ENCODE assay signal across 9 cellular contexts in genomic region chr6:127606131-127606562, GRCh38. TPM values are rescaled to one million over a fixed set of nuclear protein-coding genes. Genes with fewer than 3 reads are reported as not detected.
A peak's percentile ranks its signal among the peaks of the same experiment; 100 is the strongest.
DNase-seq lines count a peak whose midpoint lies in the region; TF ChIP-seq lines count a peak whose summit lies in the region.
"Had no signal": no experiment of that assay in that cellular context is flagged by ENCODE, and none has a peak within 500 bp of the region (broad histone marks: within the 10 kb centered on the region; RNA-seq: fewer than 3 reads in every experiment).

No MANE protein-coding gene starts in this region.

- H4K20me1 ChIP-seq in Karpas-422 (ENCODE audit: insufficient read depth, low read depth, low read length), result no peaks in the 10 kb centered on the region

- DNase-seq in Caki2 (ENCODE audit: low read depth) (peak; percentile 72), Karpas-422 (peak; percentile 42), SHP77 (lab: John Stamatoyannopoulos, UW) (peak; percentile 57 to 65), iPS DF 19.7 (ENCODE audit: low read depth, low spot score) (peak; percentile 12), CD14-positive monocyte (ENCODE audit: low spot score) (no peak), activated gamma-delta T cell (lab: John Stamatoyannopoulos, UW) (no peak), vagina (ENCODE audit: extremely low spot score in 2 of 2) (no peak)
- DNase-seq in stimulated activated CD4-positive, alpha-beta T cell treated with anti-CD3 and anti-CD28 coated beads, Interleukin-1b, Interleukin-23, amount 100 ng/mL, for 48 hours, result no peak

- H3K9me2 ChIP-seq in Karpas-422 (replicated peaks; ENCODE audit: insufficient read depth, low read length), result no peaks in the 10 kb centered on the region

- H3K9ac ChIP-seq in Karpas-422 (ENCODE audit: low read length), result no peak overlapping the region

- H3K27me3 Mint-ChIP-seq in CD14-positive monocyte (ENCODE audit: low read depth in 3 of 3), result peaks cover 0 to 4% (median 0%) of the 10 kb centered on the region in 3 donors
- H3K27me3 Mint-ChIP-seq: dendritic cell treated with granulocyte-macrophage colony-stimulating factor and Interleukin-4, amounts not matched to agents 40 ng/mL and 50 ng/mL, for 4 days had no signal

- H3K9me3 ChIP-seq in Karpas-422 (ENCODE audit: low read length), result no peaks in the 10 kb centered on the region
- H3K9me3 ChIP-seq in vagina, result no peaks in the 10 kb centered on the region

- H3K4me3 Mint-ChIP-seq in CD14-positive monocyte, result no peak overlapping the region
- H3K4me3 Mint-ChIP-seq: dendritic cell treated with granulocyte-macrophage colony-stimulating factor and Interleukin-4, amounts not matched to agents 40 ng/mL and 50 ng/mL, for 4 days had no signal

- H3K36me3 ChIP-seq in Karpas-422 (ENCODE audit: insufficient read depth, low read length), result no peaks in the 10 kb centered on the region
- no peaks in the 10 kb centered on the region for H3K36me3 ChIP-seq in vagina

- intact Hi-C loops in CD14-positive monocyte (cut with micrococcal nuclease) (no loop called here), vagina (cut with DNase I) (no loop called here)

- no peak overlapping the region for H3K4me3 ChIP-seq in Karpas-422 (ENCODE audit: low read length)
- no peak overlapping the region for H3K4me3 ChIP-seq in vagina

- TF ChIP-seq CTCF in CD14-positive monocyte (IDR thresholded peaks at IDR 0.05) (no peak), vagina (IDR thresholded peaks at IDR 0.05) (no peak)

- H3K27ac Mint-ChIP-seq in CD14-positive monocyte, result no peak overlapping the region
- H3K27ac Mint-ChIP-seq: dendritic cell treated with granulocyte-macrophage colony-stimulating factor and Interleukin-4, amounts not matched to agents 40 ng/mL and 50 ng/mL, for 4 days had no signal

- no peaks in the 10 kb centered on the region for H3K79me2 ChIP-seq in Karpas-422 (ENCODE audit: low read length)

- no peak for TF ChIP-seq POLR2A in vagina (IDR thresholded peaks at IDR 0.05)

- H3K4me1 Mint-ChIP-seq in CD14-positive monocyte, result no peaks in the 10 kb centered on the region

- H3K4me1 ChIP-seq in Karpas-422 (ENCODE audit: low read length) (no peaks in the 10 kb centered on the region), vagina (no peaks in the 10 kb centered on the region)

- in situ Hi-C loops in Caki2 (cut with HindIII; ENCODE audit: low pct_unique_long_range_greater_than_20kb, low sequenced_read_pairs), result no loop called here

- H2AFZ ChIP-seq in Karpas-422 (ENCODE audit: low read length), result no peak overlapping the region

- H3K27ac ChIP-seq in Karpas-422 (ENCODE audit: low read length) (no peak overlapping the region), vagina (no peak overlapping the region)

- no peak overlapping the region for H3K4me2 ChIP-seq in Karpas-422 (ENCODE audit: low read depth, low read length, poor library complexity, severe bottlenecking)

- H3K27me3 ChIP-seq in Karpas-422 (ENCODE audit: low read length) (no peaks in the 10 kb centered on the region), vagina (no peaks in the 10 kb centered on the region)

- H3K36me3 Mint-ChIP-seq in CD14-positive monocyte, result no peaks in the 10 kb centered on the region

- H3K9me3 Mint-ChIP-seq in CD14-positive monocyte, result peaks cover 0 to 4% (median 0%) of the 10 kb centered on the region in 7 donors
- H3K9me3 Mint-ChIP-seq: dendritic cell treated with granulocyte-macrophage colony-stimulating factor and Interleukin-4, amounts not matched to agents 40 ng/mL and 50 ng/mL, for 4 days had no signal

RNA-seq across cellular contexts. Expression of gene C6orf58, which starts 29.2 kb away (rescaled TPM):
- 1.3 TPM in 1 of 2 replicates, not detected in the other for total RNA-seq in Caki2 (2014; rRNA removed; shearing (Covaris generic); ENCODE audit: low replicate concordance)
- not detected in 2 replicates for total RNA-seq in Karpas-422 (2014; rRNA removed; shearing (Covaris generic); ENCODE audit: low replicate concordance)
- polyA plus RNA-seq in CD14-positive monocyte, result not detected
- not detected for total RNA-seq in vagina

Comparison
In these comparisons a context has a peak if more than half of its experiments do, and no peak if none do; other contexts are left out.
1. DNase-seq: peak in Caki2 (single experiment), Karpas-422 (single experiment), SHP77 (2 of 2) and iPS DF 19.7 (single experiment); none in CD14-positive monocyte (single experiment), activated gamma-delta T cell (single experiment), stimulated activated CD4-positive, alpha-beta T cell treated with anti-CD3 and anti-CD28 coated beads, Interleukin-1b, Interleukin-23, amount 100 ng/mL, for 48 hours (single experiment) and vagina (0 of 2).